23 cellular contexts compared by ENCODE assay signal in the genomic region with DNA sequence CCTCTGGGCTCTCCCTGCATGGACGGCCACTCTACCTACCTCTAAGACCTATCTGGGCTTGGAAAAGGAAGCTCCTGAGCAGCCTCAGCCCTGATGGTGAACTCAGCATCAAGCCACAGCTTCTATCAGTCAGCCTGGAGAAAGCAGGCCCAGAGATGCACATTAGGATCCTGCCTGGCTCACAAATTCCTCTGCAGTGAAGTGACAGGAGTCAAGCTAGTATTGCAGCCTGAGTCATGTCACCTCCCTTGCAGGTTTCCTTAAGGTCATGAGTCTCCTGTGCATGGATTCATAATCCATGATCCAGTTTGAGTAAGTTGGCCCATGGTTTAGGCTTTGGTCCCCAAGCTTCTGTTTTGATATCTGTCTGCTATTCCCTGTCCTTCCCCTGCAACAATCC. TPM values are rescaled to one million over a fixed set of nuclear protein-coding genes. Genes with fewer than 3 reads are reported as not detected.
DNase-seq lines count a peak whose midpoint lies in the region; ATAC-seq and TF ChIP-seq lines count a peak whose summit lies in the region.
"Had no signal": no experiment of that assay in that cellular context is flagged by ENCODE, and none has a peak within 500 bp of the region (broad histone marks: within the 10 kb centered on the region; RNA-seq: fewer than 3 reads in every experiment).

No MANE protein-coding gene starts in this region.

- peak overlapping the region in 5 of 7 donors; percentile 11 to 79 (median 73) for H3K27ac Mint-ChIP-seq in CD4-positive, alpha-beta memory T cell
- H3K27ac Mint-ChIP-seq in activated B cell treated with CpG ODN at 0.5 μM for 24 hours (peak overlapping the region; percentile 95), glutamatergic neuron (ENCODE audit: unreplicated experiment) (no peak overlapping the region)
- H3K27ac Mint-ChIP-seq: progenitor cell of endocrine pancreas had no signal

- H3K27me3 ChIP-seq in CD4-positive, alpha-beta memory T cell (ENCODE audit: insufficient read depth, low read length), result no peaks in the 10 kb centered on the region
- H3K27me3 ChIP-seq in foreskin keratinocyte, result no peaks in the 10 kb centered on the region
- H3K27me3 ChIP-seq: uterus had no signal

- peaks cover 60 to 93% (median 76%) of the 10 kb centered on the region in 4 donors for H3K4me1 Mint-ChIP-seq in CD4-positive, alpha-beta memory T cell
- H3K4me1 Mint-ChIP-seq in activated B cell treated with CpG ODN at 0.5 μM for 24 hours, result peaks cover 88% of the 10 kb centered on the region
- no peaks in the 10 kb centered on the region for H3K4me1 Mint-ChIP-seq in glutamatergic neuron (ENCODE audit: low read depth, unreplicated experiment)

- H3K9me3 ChIP-seq in CD4-positive, alpha-beta memory T cell (ENCODE audit: control insufficient read depth in 1 of 2, low read length in 2 of 2), result no peaks in the 10 kb centered on the region
- H3K9me3 ChIP-seq: uterus had no signal

- no peaks in the 10 kb centered on the region for H3K36me3 ChIP-seq in CD4-positive, alpha-beta memory T cell (ENCODE audit: insufficient read depth, low read length)
- H3K36me3 ChIP-seq: uterus had no signal

- no peaks in the 10 kb centered on the region for H3K27me3 Mint-ChIP-seq in CD4-positive, alpha-beta memory T cell
- H3K27me3 Mint-ChIP-seq in activated B cell treated with CpG ODN at 0.5 μM for 24 hours (no peaks in the 10 kb centered on the region), glutamatergic neuron (ENCODE audit: unreplicated experiment) (peaks cover 4% of the 10 kb centered on the region)

- H3K36me3 Mint-ChIP-seq in CD4-positive, alpha-beta memory T cell, result no peaks in the 10 kb centered on the region
- no peaks in the 10 kb centered on the region for H3K36me3 Mint-ChIP-seq in activated B cell treated with CpG ODN at 0.5 μM for 24 hours (ENCODE audit: low read depth)
- H3K36me3 Mint-ChIP-seq in glutamatergic neuron (ENCODE audit: unreplicated experiment), result no peaks in the 10 kb centered on the region

- H3K4me3 Mint-ChIP-seq in CD4-positive, alpha-beta memory T cell, result peak overlapping the region in 1 of 8 donors; percentile 7
- H3K4me3 Mint-ChIP-seq in activated B cell treated with CpG ODN at 0.5 μM for 24 hours, result no peak overlapping the region
- H3K4me3 Mint-ChIP-seq in glutamatergic neuron (ENCODE audit: unreplicated experiment), result no peak overlapping the region

- no peak overlapping the region for H3K4me3 ChIP-seq in CD4-positive, alpha-beta memory T cell (ENCODE audit: low read length in 2 of 2)
- H3K4me3 ChIP-seq: K562, uterus had no signal

- TF ChIP-seq CTCF in activated B cell treated with CpG ODN at 0.5 μM for 24 hours (IDR thresholded peaks at IDR 0.05) (no peak), foreskin keratinocyte (conservative IDR thresholded peaks at IDR 0.05) (no peak), glutamatergic neuron (IDR thresholded peaks at IDR 0.05; ENCODE audit: partially characterized antibody, unreplicated experiment) (no peak)

- DNase-seq in CD1c-positive myeloid dendritic cell (ENCODE audit: extremely low spot score), result peak; percentile 10
- DNase-seq in CD4-positive, alpha-beta memory T cell, result no peak
- DNase-seq in activated B cell treated with CpG ODN at 0.5 μM for 24 hours, result no peak
- no peak for DNase-seq in foreskin keratinocyte
- no peak for DNase-seq in cortex of kidney (lab: John Stamatoyannopoulos, UW)
- DNase-seq in glutamatergic neuron, result no peak
- no peak for DNase-seq in activated T-cell treated with anti-CD3 and anti-CD28 coated beads, Interleukin-2, amount 50 U/mL, for 1 hour
- DNase-seq: activated CD4-positive, alpha-beta T cell treated with anti-CD3 and anti-CD28 coated beads for 1 hour; activated CD8-positive, alpha-beta memory T cell treated with anti-CD3 and anti-CD28 coated beads, Interleukin-2, amount 50 U/mL, for 48 hours; activated gamma-delta T cell; COR-L47; DMS79 treated with DMSO at 0.1 percent for 48 hours; foreskin fibroblast; hippocampal formation; NCI-H1930; NCI-H2227 treated with DMSO at 0.1 percent for 48 hours; NCI-H748 treated with DMSO at 0.1 percent for 48 hours; stimulated activated CD8-positive, alpha-beta memory T cell treated with anti-CD3 and anti-CD28 coated beads, Interleukin-4, amount 100 ng/mL, for 48 hours; substantia nigra; uterus had no signal

- CTCF ChIA-PET in CD4-positive, alpha-beta memory T cell (lab: Charles Lee; ENCODE audit: partially characterized antibody), result interaction anchor here (3.1 kb wide), 1 partner anchor 38 kb away, joined by 14 read pairs; a partner anchor contains a TSS
- CTCF ChIA-PET in activated B cell treated with CpG ODN at 0.5 μM for 24 hours (lab: Charles Lee), result interaction anchor here (0.7 to 1.4 kb wide), 2 partner anchors 47 to 229 kb away, joined by 3 read pairs; no protein-coding TSS in a partner anchor

- POLR2A ChIA-PET in CD4-positive, alpha-beta memory T cell (lab: Charles Lee; ENCODE audit: partially characterized antibody), result interaction anchor here (4.6 kb wide), 1 partner anchor 37 kb away, joined by 71 read pairs; a partner anchor contains a TSS
- POLR2A ChIA-PET in activated B cell treated with CpG ODN at 0.5 μM for 24 hours (lab: Charles Lee), result interaction anchor here (1.9 to 8.7 kb wide), 6 partner anchors 10 to 60 kb away, joined by 6 to 229 read pairs (median 47); a partner anchor contains a TSS

- ATAC-seq in activated B cell treated with CpG ODN at 0.5 μM for 24 hours (ENCODE audit: low read depth) (no peak), foreskin keratinocyte (peak; percentile 40)
- ATAC-seq: K562, Right ventricle myocardium inferior had no signal

- intact Hi-C loops in CD4-positive, alpha-beta memory T cell (cut with micrococcal nuclease), result loop anchor here (2.0 kb wide), 2 partner anchors 37 to 67 kb away; a partner anchor contains a TSS
- intact Hi-C loops in activated B cell treated with CpG ODN at 0.5 μM for 24 hours (cut with micrococcal nuclease), result loop anchor here (5.0 kb wide), 2 partner anchors 902 to 1687 kb away; a partner anchor contains a TSS

- H3K4me1 ChIP-seq in CD4-positive, alpha-beta memory T cell (ENCODE audit: insufficient read depth, low read length), result peaks cover 76% of the 10 kb centered on the region
- no peaks in the 10 kb centered on the region for H3K4me1 ChIP-seq in foreskin keratinocyte
- H3K4me1 ChIP-seq: uterus had no signal

- H3K27ac ChIP-seq in CD4-positive, alpha-beta memory T cell (ENCODE audit: low read depth, low read length), result no peak overlapping the region
- H3K27ac ChIP-seq in foreskin keratinocyte, result no peak overlapping the region
- H3K27ac ChIP-seq: uterus had no signal

- H3K9me3 Mint-ChIP-seq in CD4-positive, alpha-beta memory T cell, result no peaks in the 10 kb centered on the region
- H3K9me3 Mint-ChIP-seq in activated B cell treated with CpG ODN at 0.5 μM for 24 hours (no peaks in the 10 kb centered on the region), glutamatergic neuron (ENCODE audit: unreplicated experiment) (no peaks in the 10 kb centered on the region)

RNA-seq across cellular contexts. Expression of a gene that starts 37.9 kb away (rescaled TPM):
- total RNA-seq in CD4-positive, alpha-beta memory T cell, result 1 to 10 TPM; 3.8 to 4.1 TPM
- polyA plus RNA-seq in CD4-positive, alpha-beta memory T cell, result 1 to 10 TPM; 4.5 to 9.9 TPM
- total RNA-seq in activated B cell treated with CpG ODN at 0.5 μM for 24 hours, result 36.6 and 39.5 TPM in 2 replicates
- total RNA-seq in foreskin keratinocyte, result 12.8 and 18.3 TPM in 2 replicates
- 7.1 and 7.3 TPM in 2 replicates for polyA plus RNA-seq in foreskin keratinocyte
- total RNA-seq in glutamatergic neuron (ENCODE audit: unreplicated experiment), result 21.5 TPM
